ENCODE assay signal across 28 cellular contexts in genomic region chr7:127021019-127021738, GRCh38.
"Had no signal": no experiment of that assay in that cellular context is flagged by ENCODE, and none has a peak within 500 bp of the region (broad histone marks: within the 10 kb centered on the region; RNA-seq: fewer than 3 reads in every experiment).

No MANE protein-coding gene starts in this region.

- H3K27me3 ChIP-seq: SJCRH30 had no signal

- H3K4me1 ChIP-seq: SJCRH30 had no signal

- H3K36me3 ChIP-seq: SJCRH30 had no signal

- DNase-seq: activated B cell treated with CpG ODN at 0.5 μM for 24 hours; activated CD4-positive, alpha-beta memory T cell treated with anti-CD3 and anti-CD28 coated beads for 36 hours; activated CD4-positive, alpha-beta T cell treated with anti-CD3 and anti-CD28 coated beads for 4 hours; activated CD4-positive, alpha-beta T cell treated with anti-CD3 and anti-CD28 coated beads, Interleukin-2, amount 50 U/mL, for 1 hour; activated CD4-positive, CD25-positive, alpha-beta regulatory T cell treated with anti-CD3 and anti-CD28 coated beads, Interleukin-2, amount 50 U/mL, for 72 hours; activated CD8-positive, alpha-beta memory T cell treated with anti-CD3 and anti-CD28 coated beads, Interleukin-2, amount 50 U/mL, for 4 hours; activated gamma-delta T cell treated with Interleukin-2 at 50 U/mL for 16 hours; activated naive CD4-positive, alpha-beta T cell treated with anti-CD3 and anti-CD28 coated beads, Interleukin-2, amount 10 ng/mL, durations not matched to agents 7 days and 5 days; activated naive CD8-positive, alpha-beta T cell treated with anti-CD3 and anti-CD28 coated beads, Interleukin-2, amount 50 U/mL, for 24 hours; activated T-cell treated with anti-CD3 and anti-CD28 coated beads for 4 hours; activated T-cell treated with anti-CD3 and anti-CD28 coated beads, Interleukin-2, amount 50 U/mL, for 4 hours; anterior cingulate cortex; caudate nucleus; MM.1S; MV-4-11; NCI-H1092; NCI-H1436 treated with DMSO at 0.1 percent for 48 hours; NCI-H1694 treated with DMSO at 0.1 percent for 48 hours; NCI-H2029; NCI-H345; NCI-H526; NCI-H774; SHP77; SJCRH30; T1000 had no signal

- H3K4me2 ChIP-seq: KMS-11 had no signal

- H3K27ac ChIP-seq: KMS-11, SJCRH30, SK-N-MC had no signal

- H3K9me3 ChIP-seq: SJCRH30 had no signal

- ATAC-seq: activated naive CD8-positive, alpha-beta T cell treated with anti-CD3 and anti-CD28 coated beads, Interleukin-2, amount 50 U/mL, for 24 hours; activated T-cell treated with anti-CD3 and anti-CD28 coated beads, Interleukin-2, amount 50 U/mL, for 4 hours; Panc1 had no signal

- H3K9ac ChIP-seq: KMS-11 had no signal

- H3K4me3 ChIP-seq: SJCRH30, SK-N-MC had no signal
